In the genomic region with DNA sequence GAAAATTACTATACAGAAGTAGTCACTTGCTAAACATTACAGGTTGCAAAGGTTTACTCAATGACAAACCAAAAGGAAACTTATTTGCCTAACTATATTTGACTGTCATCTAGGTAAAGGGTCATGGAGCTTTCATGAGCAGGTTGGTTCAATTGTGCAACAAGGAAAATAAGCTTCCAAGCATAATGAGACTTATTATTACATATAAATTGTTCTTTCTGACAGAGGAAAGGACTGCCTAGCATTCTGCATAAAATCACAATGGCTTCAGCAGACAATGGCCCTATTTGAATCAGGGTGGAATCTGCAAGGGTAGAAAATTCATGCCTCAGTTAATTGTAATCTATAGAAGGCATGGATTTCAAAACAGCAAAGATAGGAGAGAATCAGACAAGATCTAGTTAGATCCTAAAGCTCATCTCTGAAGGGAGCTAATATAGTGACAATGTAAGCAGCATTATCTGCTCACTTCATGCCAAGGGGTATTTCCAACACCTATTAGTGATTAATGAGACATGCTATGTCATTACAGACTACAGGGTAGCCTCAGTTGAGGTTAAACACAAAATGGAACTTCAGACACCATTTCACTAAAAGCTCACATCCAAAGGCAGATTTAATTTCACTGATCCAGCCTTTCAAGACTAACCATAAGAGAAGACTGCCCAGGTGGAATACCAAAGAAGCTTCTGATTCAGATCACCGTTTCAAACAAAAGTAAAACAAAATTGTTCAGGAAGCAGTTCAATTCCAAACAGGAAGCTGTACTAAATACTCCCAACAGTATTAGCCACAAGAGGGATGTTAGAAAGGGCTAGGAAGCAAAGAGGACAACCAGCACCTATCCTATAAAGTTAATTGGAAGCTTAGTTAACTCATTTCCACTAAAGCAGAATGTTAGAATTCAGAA, we compare ENCODE assay signal across 11 cellular contexts. TPM values are rescaled to one million over a fixed set of nuclear protein-coding genes. Genes with fewer than 3 reads are reported as not detected.
DNase-seq lines count a peak whose midpoint lies in the region; ATAC-seq and TF ChIP-seq lines count a peak whose summit lies in the region.
"Had no signal": no experiment of that assay in that cellular context is flagged by ENCODE, and none has a peak within 500 bp of the region (broad histone marks: within the 10 kb centered on the region; RNA-seq: fewer than 3 reads in every experiment).

No MANE protein-coding gene starts in this region.

- no peak overlapping the region for H3K27ac ChIP-seq in CD8-positive, alpha-beta memory T cell (ENCODE audit: low read depth, low read length)
- H3K27ac ChIP-seq in adrenal gland, result peak overlapping the region in 1 of 5 donors; percentile 26

- H3K36me3 ChIP-seq in CD8-positive, alpha-beta memory T cell (ENCODE audit: insufficient read depth, low read length), result no peaks in the 10 kb centered on the region
- no peaks in the 10 kb centered on the region for H3K36me3 ChIP-seq in adrenal gland (replicated peaks in 1 of 2)

- peaks cover 0 to 30% (median 4%) of the 10 kb centered on the region in 3 donors for H3K36me3 Mint-ChIP-seq in CD8-positive, alpha-beta memory T cell
- H3K36me3 Mint-ChIP-seq in activated T-helper 1 cell treated with anti-CD3 and anti-CD28 coated beads, Interleukin-12 subunit alpha, Interleukin-12 subunit beta, Interleukin-2, Interleukin-4 antibody, amounts not matched to agents 30 ng/mL and 10 ng/mL and 1 ng/mL, durations not matched to agents 14 hours and 24 hours and 36 hours (ENCODE audit: low read depth), result peaks cover 17% of the 10 kb centered on the region
- H3K36me3 Mint-ChIP-seq in mesothelial cell of epicardium, result peaks cover 10% of the 10 kb centered on the region

- POLR2A ChIA-PET in CD8-positive, alpha-beta memory T cell (lab: Charles Lee), result interaction anchor here (0.7 to 0.8 kb wide), 2 partner anchors 8 to 361 kb away, joined by 3 to 4 read pairs; no protein-coding TSS in a partner anchor

- no peak for DNase-seq in CD8-positive, alpha-beta memory T cell
- DNase-seq in activated T-helper 1 cell treated with anti-CD3 and anti-CD28 coated beads, Interleukin-12 subunit alpha, Interleukin-12 subunit beta, Interleukin-2, Interleukin-4 antibody, amounts not matched to agents 30 ng/mL and 10 ng/mL and 1 ng/mL, durations not matched to agents 14 hours and 24 hours and 36 hours (ENCODE audit: low spot score), result no peak
- no peak for DNase-seq in mesothelial cell of epicardium (ENCODE audit: low spot score in 2 of 2, unreplicated experiment in 2 of 2)
- no peak for DNase-seq in adrenal gland
- DNase-seq in DMS 273 treated with DMSO at 0.1 percent for 48 hours (lab: John Stamatoyannopoulos, UW), result no peak
- DNase-seq: head of caudate nucleus; OCI-M1; stimulated activated CD4-positive, alpha-beta T cell treated with anti-CD3 and anti-CD28 coated beads, Interleukin-4, amount 100 ng/mL, for 24 hours had no signal

- no peaks in the 10 kb centered on the region for H3K27me3 ChIP-seq in CD8-positive, alpha-beta memory T cell (ENCODE audit: insufficient read depth, low read length, poor library complexity, severe bottlenecking)
- no peaks in the 10 kb centered on the region for H3K27me3 ChIP-seq in adrenal gland

- H3K4me3 ChIP-seq in CD8-positive, alpha-beta memory T cell (ENCODE audit: low read length), result no peak overlapping the region
- no peak overlapping the region for H3K4me3 ChIP-seq in adrenal gland

- no peaks in the 10 kb centered on the region for H3K27me3 Mint-ChIP-seq in CD8-positive, alpha-beta memory T cell
- no peaks in the 10 kb centered on the region for H3K27me3 Mint-ChIP-seq in activated T-helper 1 cell treated with anti-CD3 and anti-CD28 coated beads, Interleukin-12 subunit alpha, Interleukin-12 subunit beta, Interleukin-2, Interleukin-4 antibody, amounts not matched to agents 30 ng/mL and 10 ng/mL and 1 ng/mL, durations not matched to agents 14 hours and 24 hours and 36 hours (ENCODE audit: insufficient read depth)
- no peaks in the 10 kb centered on the region for H3K27me3 Mint-ChIP-seq in mesothelial cell of epicardium (ENCODE audit: low read depth)

- no peaks in the 10 kb centered on the region for H3K9me3 ChIP-seq in CD8-positive, alpha-beta memory T cell (ENCODE audit: low read length)
- no peaks in the 10 kb centered on the region for H3K9me3 ChIP-seq in adrenal gland (replicated peaks in 1 of 3)

- H3K4me3 Mint-ChIP-seq in CD8-positive, alpha-beta memory T cell, result peak overlapping the region in 1 of 7 donors; percentile 13
- no peak overlapping the region for H3K4me3 Mint-ChIP-seq in activated T-helper 1 cell treated with anti-CD3 and anti-CD28 coated beads, Interleukin-12 subunit alpha, Interleukin-12 subunit beta, Interleukin-2, Interleukin-4 antibody, amounts not matched to agents 30 ng/mL and 10 ng/mL and 1 ng/mL, durations not matched to agents 14 hours and 24 hours and 36 hours
- no peak overlapping the region for H3K4me3 Mint-ChIP-seq in mesothelial cell of epicardium

- intact Hi-C loops in activated T-helper 1 cell treated with anti-CD3 and anti-CD28 coated beads, Interleukin-12 subunit alpha, Interleukin-12 subunit beta, Interleukin-2, Interleukin-4 antibody, amounts not matched to agents 30 ng/mL and 10 ng/mL and 1 ng/mL, durations not matched to agents 14 hours and 24 hours and 36 hours (cut with micrococcal nuclease), result loop anchor here (10.0 kb wide), 1 partner anchor 355 kb away; no protein-coding TSS in a partner anchor
- intact Hi-C loops in adrenal gland (cut with DNase I), result no loop called here

- ATAC-seq in GM21737 (IDR thresholded peaks at IDR 0.05; ENCODE audit: unreplicated experiment), result peak; percentile 51
- ATAC-seq in GM18858 (IDR thresholded peaks at IDR 0.05; ENCODE audit: unreplicated experiment), result no peak
- ATAC-seq in GM18505 (IDR thresholded peaks at IDR 0.05; ENCODE audit: unreplicated experiment), result no peak

- TF ChIP-seq CTCF in mesothelial cell of epicardium (IDR thresholded peaks at IDR 0.05; ENCODE audit: unreplicated experiment), result no peak
- TF ChIP-seq CTCF in adrenal gland (IDR thresholded peaks at IDR 0.05), result no peak

- peaks cover 31% of the 10 kb centered on the region for H3K4me1 ChIP-seq in CD8-positive, alpha-beta memory T cell (ENCODE audit: insufficient read depth, low read length)
- peaks cover 7 to 49% of the 10 kb centered on the region in 2 donors for H3K4me1 ChIP-seq in adrenal gland (replicated peaks in 1 of 2)

- WGBS in adrenal gland, 4 donors, result 22 to 27% (median 24%) methylated on average over 1 of the region's 1 CpG

- TF ChIP-seq POLR2A in adrenal gland (IDR thresholded peaks at IDR 0.05) (no peak), GM18505 (IDR thresholded peaks at IDR 0.05; ENCODE audit: borderline replicate concordance, extremely low read depth, insufficient read depth, insufficient read length) (no peak)

- H3K27ac Mint-ChIP-seq in CD8-positive, alpha-beta memory T cell, result peak overlapping the region in 7 of 8 donors; percentile 5 to 77 (median 30)
- peak overlapping the region; percentile 36 for H3K27ac Mint-ChIP-seq in activated T-helper 1 cell treated with anti-CD3 and anti-CD28 coated beads, Interleukin-12 subunit alpha, Interleukin-12 subunit beta, Interleukin-2, Interleukin-4 antibody, amounts not matched to agents 30 ng/mL and 10 ng/mL and 1 ng/mL, durations not matched to agents 14 hours and 24 hours and 36 hours
- peak overlapping the region; percentile 5 for H3K27ac Mint-ChIP-seq in mesothelial cell of epicardium

- H3K9me3 Mint-ChIP-seq in CD8-positive, alpha-beta memory T cell, result no peaks in the 10 kb centered on the region
- H3K9me3 Mint-ChIP-seq in activated T-helper 1 cell treated with anti-CD3 and anti-CD28 coated beads, Interleukin-12 subunit alpha, Interleukin-12 subunit beta, Interleukin-2, Interleukin-4 antibody, amounts not matched to agents 30 ng/mL and 10 ng/mL and 1 ng/mL, durations not matched to agents 14 hours and 24 hours and 36 hours, result no peaks in the 10 kb centered on the region
- no peaks in the 10 kb centered on the region for H3K9me3 Mint-ChIP-seq in mesothelial cell of epicardium

- peaks cover 52 to 71% (median 54%) of the 10 kb centered on the region in 3 donors for H3K4me1 Mint-ChIP-seq in CD8-positive, alpha-beta memory T cell
- H3K4me1 Mint-ChIP-seq in activated T-helper 1 cell treated with anti-CD3 and anti-CD28 coated beads, Interleukin-12 subunit alpha, Interleukin-12 subunit beta, Interleukin-2, Interleukin-4 antibody, amounts not matched to agents 30 ng/mL and 10 ng/mL and 1 ng/mL, durations not matched to agents 14 hours and 24 hours and 36 hours (ENCODE audit: low read depth), result peaks cover 45% of the 10 kb centered on the region
- peaks cover 26% of the 10 kb centered on the region for H3K4me1 Mint-ChIP-seq in mesothelial cell of epicardium

- CTCF ChIA-PET in CD8-positive, alpha-beta memory T cell (lab: Charles Lee), result interaction anchor here (0.8 to 2.1 kb wide), 4 partner anchors 15 to 193 kb away, joined by 3 to 11 read pairs (median 6); no protein-coding TSS in a partner anchor

RNA-seq across cellular contexts. Expression of a gene that starts 8.5 kb away (rescaled TPM):
- 10 to 100 TPM; 76.8 to 77.6 TPM for total RNA-seq in CD8-positive, alpha-beta memory T cell
- polyA plus RNA-seq in CD8-positive, alpha-beta memory T cell, result 40.5 TPM
- total RNA-seq in activated T-helper 1 cell treated with anti-CD3 and anti-CD28 coated beads, Interleukin-12 subunit alpha, Interleukin-12 subunit beta, Interleukin-2, Interleukin-4 antibody, amounts not matched to agents 30 ng/mL and 10 ng/mL and 1 ng/mL, durations not matched to agents 14 hours and 24 hours and 36 hours, result 70.7 and 71.1 TPM in 2 replicates
- 70.8 to 72.8 TPM (median 71.4 TPM) in 3 replicates for total RNA-seq in mesothelial cell of epicardium
- 100 to 1,000 TPM in 2 of 8 donors, 10 to 100 TPM in 6; 71.0 to 122 (median 84.9) TPM for total RNA-seq in adrenal gland
- polyA plus RNA-seq in adrenal gland, result 100 to 1,000 TPM in 1 of 3 donors, 10 to 100 TPM in 2; 23.2 to 123 (median 28.6) TPM

RNA-seq across cellular contexts. Expression of a gene that starts 39.6 kb away (rescaled TPM):
- 10 to 100 TPM; 67.3 to 68.7 TPM for total RNA-seq in CD8-positive, alpha-beta memory T cell
- 50.1 TPM for polyA plus RNA-seq in CD8-positive, alpha-beta memory T cell
- 53.1 and 57.4 TPM in 2 replicates for total RNA-seq in activated T-helper 1 cell treated with anti-CD3 and anti-CD28 coated beads, Interleukin-12 subunit alpha, Interleukin-12 subunit beta, Interleukin-2, Interleukin-4 antibody, amounts not matched to agents 30 ng/mL and 10 ng/mL and 1 ng/mL, durations not matched to agents 14 hours and 24 hours and 36 hours
- total RNA-seq in mesothelial cell of epicardium (37.9 to 40.2 TPM (median 38.0 TPM) in 3 replicates), adrenal gland (10 to 100 TPM; 18.7 to 28.5 (median 22.1) TPM)
- polyA plus RNA-seq in adrenal gland, result 10 to 100 TPM; 25.4 to 42.3 (median 31.5) TPM
